In genomic region chr1:67988066-67988465, GRCh38 we compare ENCODE assay signal across 22 cellular contexts.
A peak's percentile ranks its signal among the peaks of the same experiment; 100 is the strongest.
DNase-seq lines count a peak whose midpoint lies in the region; ATAC-seq, FAIRE-seq and TF ChIP-seq lines count a peak whose summit lies in the region.
"Had no signal": no experiment of that assay in that cellular context is flagged by ENCODE, and none has a peak within 500 bp of the region (broad histone marks: within the 10 kb centered on the region; RNA-seq: fewer than 3 reads in every experiment).

No MANE protein-coding gene starts in this region.

- POLR2A ChIA-PET in MCF 10A (lab: Yijun Ruan, JAX), result interaction anchor here (0.6 to 0.9 kb wide), 3 partner anchors 24 to 96 kb away, joined by 3 read pairs; no protein-coding TSS in a partner anchor

- H3K9me3 ChIP-seq in breast epithelium (no peaks in the 10 kb centered on the region), vagina (no peaks in the 10 kb centered on the region)
- H3K9me3 ChIP-seq: BE2C had no signal

- H3K27ac ChIP-seq in breast epithelium (no peak overlapping the region), vagina (peak overlapping the region; percentile 60), GM23338 (ENCODE audit: low read depth) (no peak overlapping the region)
- H3K27ac ChIP-seq: 22Rv1 had no signal

- DNase-seq in MCF 10A (ENCODE audit: unreplicated experiment) (peak; percentile 8), breast epithelium (ENCODE audit: low spot score in 2 of 2) (no peak), astrocyte of the spinal cord (ENCODE audit: low read depth, low spot score) (peak; percentile 32), fibroblast of pulmonary artery (ENCODE audit: low read depth) (peak; percentile 44), vagina (ENCODE audit: extremely low spot score in 2 of 2) (no peak), GM19239 (ENCODE audit: insufficient read length, low spot score) (no peak), GM23338 (ENCODE audit: low spot score) (no peak)
- DNase-seq: BE2C; CD4-positive, CD25-positive, alpha-beta regulatory T cell; COR-L47; DMS 273 treated with DMSO at 0.1 percent for 48 hours; GOT3; KG1; NCI-H1092; NCI-H1436 treated with DMSO at 0.1 percent for 48 hours; NCI-H2029 treated with DMSO at 0.1 percent for 48 hours; NCI-H2171; NCI-H526 had no signal

- ATAC-seq in HG02763 (IDR thresholded peaks at IDR 0.05; ENCODE audit: unreplicated experiment) (no peak), GM23338 (no peak)
- ATAC-seq: HepG2 had no signal

- TF ChIP-seq CTCF in MCF 10A (IDR thresholded peaks at IDR 0.05; ENCODE audit: unreplicated experiment) (no peak), breast epithelium (IDR thresholded peaks at IDR 0.05) (no peak), astrocyte of the spinal cord (IDR thresholded peaks at IDR 0.05; ENCODE audit: low read depth, low read length) (no peak), fibroblast of pulmonary artery (IDR thresholded peaks at IDR 0.05; ENCODE audit: low read length, missing control alignments) (no peak), vagina (IDR thresholded peaks at IDR 0.05) (no peak), GM23338 (conservative IDR thresholded peaks at IDR 0.05; ENCODE audit: low read depth in 2 of 2) (no peak)

- H3K36me3 ChIP-seq in breast epithelium (no peaks in the 10 kb centered on the region), vagina (no peaks in the 10 kb centered on the region), GM23338 (ENCODE audit: insufficient read depth) (no peaks in the 10 kb centered on the region)
- H3K36me3 ChIP-seq: BE2C had no signal

- in situ Hi-C loops in astrocyte of the spinal cord (cut with HindIII; ENCODE audit: low sequenced_read_pairs), result no loop called here

- no peak overlapping the region for H2AFZ ChIP-seq in GM23338

- FAIRE-seq in GM19239 (lab: Jason Lieb, UNC), result no peak
- FAIRE-seq: G401.6, HepG2 had no signal

- no peaks in the 10 kb centered on the region for H3F3A ChIP-seq in GM23338 (replicated peaks; ENCODE audit: low read depth)

- intact Hi-C loops in MCF 10A (cut with micrococcal nuclease) (no loop called here), breast epithelium (cut with DNase I; ENCODE audit: low total_unique reads) (no loop called here), vagina (cut with DNase I) (no loop called here)

- H3K36me3 Mint-ChIP-seq in MCF 10A (ENCODE audit: insufficient read depth, unreplicated experiment) (no peaks in the 10 kb centered on the region), GM23338 (ENCODE audit: low read depth) (no peaks in the 10 kb centered on the region)
- H3K36me3 Mint-ChIP-seq: CD4-positive, CD25-positive, alpha-beta regulatory T cell had no signal

- H4K20me1 ChIP-seq in GM23338 (replicated peaks; ENCODE audit: insufficient read depth), result no peaks in the 10 kb centered on the region

- CTCF ChIA-PET in MCF 10A (lab: Yijun Ruan, JAX), result interaction anchor here (1.0 to 1.9 kb wide), 4 partner anchors 10 to 222 kb away, joined by 3 to 6 read pairs (median 4); no protein-coding TSS in a partner anchor

- H3K4me1 ChIP-seq in breast epithelium, result no peaks in the 10 kb centered on the region
- H3K4me1 ChIP-seq in vagina, result peaks cover 13% of the 10 kb centered on the region
- H3K4me1 ChIP-seq in GM23338 (ENCODE audit: insufficient read depth), result no peaks in the 10 kb centered on the region
- H3K4me1 ChIP-seq: BE2C had no signal

- TF ChIP-seq POLR2A in breast epithelium (IDR thresholded peaks at IDR 0.05) (no peak), vagina (IDR thresholded peaks at IDR 0.05) (no peak)

- H3K4me2 ChIP-seq in GM23338, result no peak overlapping the region

- H3K4me1 Mint-ChIP-seq in MCF 10A (ENCODE audit: insufficient read depth, unreplicated experiment) (peaks cover 12% of the 10 kb centered on the region), GM23338 (no peaks in the 10 kb centered on the region)
- H3K4me1 Mint-ChIP-seq: CD4-positive, CD25-positive, alpha-beta regulatory T cell had no signal

- H3K27me3 Mint-ChIP-seq in MCF 10A (ENCODE audit: insufficient read depth, unreplicated experiment) (no peaks in the 10 kb centered on the region), GM23338 (ENCODE audit: insufficient read depth, low read depth, poor library complexity) (no peaks in the 10 kb centered on the region)
- H3K27me3 Mint-ChIP-seq: CD4-positive, CD25-positive, alpha-beta regulatory T cell had no signal

- peaks cover 5% of the 10 kb centered on the region; the same call in 1 of the 2 replicates for H3K9me2 ChIP-seq in GM23338 (ENCODE audit: insufficient read depth)

- H3K9me3 Mint-ChIP-seq in MCF 10A (ENCODE audit: unreplicated experiment), result no peaks in the 10 kb centered on the region
- no peaks in the 10 kb centered on the region for H3K9me3 Mint-ChIP-seq in GM23338

- H3K4me3 ChIP-seq in breast epithelium, result no peak overlapping the region
- H3K4me3 ChIP-seq in astrocyte of the spinal cord (ENCODE audit: low read depth, low read length), result no peak overlapping the region
- H3K4me3 ChIP-seq in fibroblast of pulmonary artery (replicated peaks; ENCODE audit: low read depth, low read length), result no peak overlapping the region
- H3K4me3 ChIP-seq in vagina, result no peak overlapping the region
- H3K4me3 ChIP-seq in GM23338, result no peak overlapping the region

- no peaks in the 10 kb centered on the region for H3K27me3 ChIP-seq in breast epithelium
- no peaks in the 10 kb centered on the region for H3K27me3 ChIP-seq in vagina
- no peaks in the 10 kb centered on the region for H3K27me3 ChIP-seq in GM23338 (ENCODE audit: insufficient read depth)
- H3K27me3 ChIP-seq: BE2C had no signal

- H3K79me2 ChIP-seq in GM23338 (replicated peaks; ENCODE audit: insufficient read depth), result no peaks in the 10 kb centered on the region

- no TSS peak for BruUV-seq in MCF 10A (replicated peaks; lab: Mats Ljungman, UMichigan)

- H3K27ac Mint-ChIP-seq in MCF 10A (ENCODE audit: low read depth, unreplicated experiment) (peak overlapping the region; percentile 10), GM23338 (no peak overlapping the region)
- H3K27ac Mint-ChIP-seq: CD4-positive, CD25-positive, alpha-beta regulatory T cell had no signal

- no peak overlapping the region for H3K4me3 Mint-ChIP-seq in MCF 10A (ENCODE audit: unreplicated experiment)
- H3K4me3 Mint-ChIP-seq in GM23338, result no peak overlapping the region
- H3K4me3 Mint-ChIP-seq: CD4-positive, CD25-positive, alpha-beta regulatory T cell had no signal

TF ChIP-seq in GM23338, 12 proteins besides CTCF, POLR2A, EP300 and RAD21:
- TF ChIP-seq POLR2AphosphoS5 (IDR thresholded peaks at IDR 0.05; ENCODE audit: low read depth) (no peak), STAT1 (IDR thresholded peaks at IDR 0.05; ENCODE audit: unreplicated experiment) (no peak), EZH2phosphoT487 (IDR thresholded peaks at IDR 0.05; ENCODE audit: unreplicated experiment) (no peak), ETS1 (IDR thresholded peaks at IDR 0.05) (no peak), ZNF331 (CRISPR knock-in tag; IDR thresholded peaks at IDR 0.05; ENCODE audit: low read depth) (no peak), EZH2 (IDR thresholded peaks at IDR 0.05; ENCODE audit: low read depth, unreplicated experiment) (no peak)

Comparison
In these comparisons a context has a peak if more than half of its experiments do, and no peak if none do; other contexts are left out.
1. DNase-seq: peak in MCF 10A (single experiment), astrocyte of the spinal cord (single experiment) and fibroblast of pulmonary artery (single experiment); none in breast epithelium (0 of 2), vagina (0 of 2), GM19239 (single experiment) and GM23338 (single experiment).